9 cellular contexts compared by ENCODE assay signal in genomic region chr5:162209005-162209605, GRCh38.
A peak's percentile ranks its signal among the peaks of the same experiment; 100 is the strongest.
DNase-seq lines count a peak whose midpoint lies in the region; ATAC-seq, FAIRE-seq and TF ChIP-seq lines count a peak whose summit lies in the region.
"Had no signal": no experiment of that assay in that cellular context is flagged by ENCODE, and none has a peak within 500 bp of the region (broad histone marks: within the 10 kb centered on the region; RNA-seq: fewer than 3 reads in every experiment).

No MANE protein-coding gene starts in this region.

- H3K27me3 ChIP-seq in dorsolateral prefrontal cortex = peaks cover 0 to 3% (median 0%) of the 10 kb centered on the region in 45 donors
- peaks cover 0 to 6% (median 0%) of the 10 kb centered on the region in 4 donors for H3K27me3 ChIP-seq in pancreas
- no peaks in the 10 kb centered on the region for H3K27me3 ChIP-seq in tibial artery

- DNase-seq in ELF-1 (ENCODE audit: low read depth, low spot score) = peak; percentile 84
- DNase-seq in NCI-H82 (lab: John Stamatoyannopoulos, UW) = peak; percentile 73
- peak in 7 of 10 donors; percentile 11 to 71 (median 42) for DNase-seq in dorsolateral prefrontal cortex
- DNase-seq in pancreas = peak in 3 of 6 donors; percentile 17 to 39 (median 19)
- DNase-seq in activated effector memory CD4-positive, alpha-beta T cell treated with Interleukin-2 at 50 U/mL for 16 hours = no peak
- no peak for DNase-seq in tibial artery

- intact Hi-C loops in dorsolateral prefrontal cortex (cut with DNase I) (no loop called here), pancreas (cut with DNase I) (no loop called here), tibial artery (cut with DNase I; ENCODE audit: low total_unique reads) (no loop called here)

- 20 to 29% methylated on average over 5 of the region's 5 CpGs for WGBS in pancreas, 2 donors

- H3K27ac ChIP-seq in dorsolateral prefrontal cortex (no peak overlapping the region), pancreas (no peak overlapping the region), tibial artery (no peak overlapping the region)
- H3K27ac ChIP-seq: SK-N-MC had no signal

- FAIRE-seq in pancreas (lab: Jason Lieb, UNC) = no peak

- H3K4me3 ChIP-seq in dorsolateral prefrontal cortex = no peak overlapping the region
- no peak overlapping the region for H3K4me3 ChIP-seq in pancreas
- H3K4me3 ChIP-seq in tibial artery = no peak overlapping the region
- H3K4me3 ChIP-seq: SK-N-MC had no signal

- no peaks in the 10 kb centered on the region for H3K4me1 ChIP-seq in pancreas
- H3K4me1 ChIP-seq in tibial artery = no peaks in the 10 kb centered on the region

- peak; percentile 96 for ATAC-seq in GM19035 (IDR thresholded peaks at IDR 0.05; ENCODE audit: unreplicated experiment)
- ATAC-seq in HG03060 (IDR thresholded peaks at IDR 0.05; ENCODE audit: low read depth, unreplicated experiment) = peak; percentile 76
- ATAC-seq in pancreas = peak in 3 of 4 donors; percentile 74 to 84 (median 78)

- H3K36me3 ChIP-seq in pancreas (no peaks in the 10 kb centered on the region), tibial artery (no peaks in the 10 kb centered on the region)

- H3K9me3 ChIP-seq in pancreas = no peaks in the 10 kb centered on the region
- H3K9me3 ChIP-seq in tibial artery = no peaks in the 10 kb centered on the region

- TF ChIP-seq CTCF in dorsolateral prefrontal cortex (IDR thresholded peaks at IDR 0.05 in 54 of 56, conservative IDR thresholded peaks at IDR 0.05 in 2 of 56; ENCODE audit: low read depth in 1 of 56, partially characterized antibody in 56 of 56) (peak in 53 of 56 donors; percentile 21 to 67 (median 48)), pancreas (IDR thresholded peaks at IDR 0.05) (peak in 3 of 4 donors; percentile 14 to 34 (median 29)), tibial artery (IDR thresholded peaks at IDR 0.05) (peak in 1 of 2 experiments; percentile 40)

Comparison
In these comparisons a context has a peak if more than half of its experiments do, and no peak if none do; other contexts are left out.
1. DNase-seq: peak in ELF-1 (single experiment), NCI-H82 (single experiment) and dorsolateral prefrontal cortex (7 of 10); none in activated effector memory CD4-positive, alpha-beta T cell treated with Interleukin-2 at 50 U/mL for 16 hours (single experiment) and tibial artery (0 of 2).
2. Peak in every context shown above with its lines, with median percentiles within 50 percentile points of each other: ATAC-seq.